ENCODE assay signal across 8 cellular contexts in genomic region chr5:138465288-138466057, GRCh38. TPM values are rescaled to one million over a fixed set of nuclear protein-coding genes. Genes with fewer than 3 reads are reported as not detected.
DNase-seq lines count a peak whose midpoint lies in the region; ATAC-seq and TF ChIP-seq lines count a peak whose summit lies in the region.

Gene EGR1 (plus strand): TSS chr5:138465479. CDS start chr5:138465762, 283 bp downstream.

- TF ChIP-seq POLR2A in right lobe of liver (IDR thresholded peaks at IDR 0.05): peak; percentile 100

- peaks cover 18 to 23% of the 10 kb centered on the region in 2 donors for H3K36me3 Mint-ChIP-seq in CD14-positive monocyte

- ATAC-seq in GM19395 (IDR thresholded peaks at IDR 0.05; ENCODE audit: unreplicated experiment): peak; percentile 69
- ATAC-seq in HG03521 (IDR thresholded peaks at IDR 0.05; ENCODE audit: unreplicated experiment): peak; percentile 45
- ATAC-seq in right lobe of liver: peak; percentile 61 to 73 (median 64)

- DNase-seq in CD14-positive monocyte (ENCODE audit: low spot score) (peak; percentile 93), NCI-H774 (lab: John Stamatoyannopoulos, UW) (peak; percentile 91), dermis blood vessel endothelial cell (peak; percentile 93), right lobe of liver (peak; percentile 94 to 96 (median 96))
- DNase-seq in activated CD4-positive, alpha-beta T cell treated with anti-CD3 and anti-CD28 coated beads, Interleukin-2, amount 50 U/mL, for 48 hours: peak; percentile 95 to 96
- peak; percentile 94 for DNase-seq in stimulated activated CD4-positive, alpha-beta T cell treated with anti-CD3 and anti-CD28 coated beads, Interleukin-4, amount 100 ng/mL, for 24 hours

- H3K4me1 ChIP-seq in right lobe of liver: peaks cover 0 to 11% (median 5%) of the 10 kb centered on the region in 4 donors

- H3K27me3 ChIP-seq in right lobe of liver: no peaks in the 10 kb centered on the region

- H3K4me3 ChIP-seq in right lobe of liver: peak within 1 kb of the TSS; percentile 65 to 91 (median 67)

- TF ChIP-seq CTCF in CD14-positive monocyte (IDR thresholded peaks at IDR 0.05): no peak
- TF ChIP-seq CTCF in right lobe of liver (IDR thresholded peaks at IDR 0.05): peak in 1 of 4 donors; percentile 9

- H3K27ac Mint-ChIP-seq in CD14-positive monocyte: peak within 1 kb of the TSS; percentile 89 to 97 (median 93)

- no peaks in the 10 kb centered on the region for H3K36me3 ChIP-seq in right lobe of liver

- H3K4me1 Mint-ChIP-seq in CD14-positive monocyte: peaks cover 29% of the 10 kb centered on the region

- peak within 1 kb of the TSS; percentile 85 to 92 for H3K4me3 Mint-ChIP-seq in CD14-positive monocyte

- peaks cover 0 to 15% (median 5%) of the 10 kb centered on the region in 7 donors for H3K9me3 Mint-ChIP-seq in CD14-positive monocyte

- WGBS in right lobe of liver (ENCODE audit: insufficient coverage, low coverage, low lambda C conversion rate, missing lambda C conversion rate): no CpG with 5 or more reads among the region's 76 CpGs

- peak within 1 kb of the TSS; percentile 93 to 97 (median 97) for H3K27ac ChIP-seq in right lobe of liver

- intact Hi-C loops in CD14-positive monocyte (cut with micrococcal nuclease) (loop anchor here (2.0 to 10.0 kb wide), 3 partner anchors 27 to 79 kb away; partner anchors contain the start of gene ETF1 (in 2 of the 2)), right lobe of liver (cut with DNase I) (loop anchor here in 1 of 2 donors (5.0 kb wide), 1 partner anchor 37 kb away; no protein-coding TSS in a partner anchor)

- H3K27me3 Mint-ChIP-seq in CD14-positive monocyte (ENCODE audit: low read depth in 3 of 3): peaks cover 20 to 29% (median 27%) of the 10 kb centered on the region in 3 donors

- H3K9me3 ChIP-seq in right lobe of liver: no peaks in the 10 kb centered on the region

RNA-seq across cellular contexts. Expression of gene EGR1, which starts in this region (rescaled TPM):
- 100 to 1,000 TPM in 1 of 2 donors, 1 to 10 TPM in 1; 8.4 to 105 TPM for polyA plus RNA-seq in CD14-positive monocyte
- 0.93 and 4.8 TPM in 2 replicates for total RNA-seq in dermis blood vessel endothelial cell
- total RNA-seq in right lobe of liver: 10 to 100 TPM in 5 of 6 experiments, 1 to 10 TPM in 1; 6.6 to 72.9 (median 16.6) TPM

Comparison
In these comparisons a context has a peak if more than half of its experiments do, and no peak if none do; other contexts are left out.
1. Peak in every context shown above with its lines: DNase-seq, ATAC-seq, H3K4me3 ChIP-seq and H3K27ac ChIP-seq.